In genomic region chr1:50332941-50333594, GRCh38 we compare ENCODE assay signal across 1 cellular context.
A peak's percentile ranks its signal among the peaks of the same experiment; 100 is the strongest.
TF ChIP-seq lines count a peak whose summit lies in the region.

No MANE protein-coding gene starts in this region.

TF ChIP-seq in HepG2, 621 proteins besides CTCF, POLR2A, EP300 and RAD21 (continued from another document and continues in another):
- TF ChIP-seq ZNF232 (CRISPR knock-in tag; IDR thresholded peaks at IDR 0.05; ENCODE audit: borderline replicate concordance) = no peak
- no peak for TF ChIP-seq GZF1 (CRISPR knock-in tag; IDR thresholded peaks at IDR 0.05)
- peak; percentile 35; the same call in 1 of the 2 replicates for TF ChIP-seq ZGPAT (CRISPR knock-in tag; IDR thresholded peaks at IDR 0.05)
- no peak for TF ChIP-seq MAZ (IDR thresholded peaks at IDR 0.05; ENCODE audit: borderline replicate concordance, low read depth, low read length)
- TF ChIP-seq MAZ (CRISPR knock-in tag; IDR thresholded peaks at IDR 0.05; ENCODE audit: low read depth) = no peak
- no peak for TF ChIP-seq KLF15 (CRISPR knock-in tag; IDR thresholded peaks at IDR 0.05; ENCODE audit: borderline replicate concordance)
- no peak for TF ChIP-seq REXO4 (CRISPR knock-in tag; IDR thresholded peaks at IDR 0.05; ENCODE audit: borderline replicate concordance)
- TF ChIP-seq ZNF326 (CRISPR knock-in tag; IDR thresholded peaks at IDR 0.05; ENCODE audit: borderline replicate concordance) = no peak
- TF ChIP-seq IRF9 (CRISPR knock-in tag; IDR thresholded peaks at IDR 0.05; ENCODE audit: borderline replicate concordance) = no peak
- TF ChIP-seq ZNF660 (CRISPR knock-in tag; IDR thresholded peaks at IDR 0.05; ENCODE audit: borderline replicate concordance, low read depth) = no peak
- TF ChIP-seq YEATS2 (CRISPR knock-in tag; IDR thresholded peaks at IDR 0.05; ENCODE audit: borderline replicate concordance) = no peak
- no peak for TF ChIP-seq ZFYVE20 (CRISPR knock-in tag; IDR thresholded peaks at IDR 0.05; ENCODE audit: borderline replicate concordance, low read depth)
- no peak for TF ChIP-seq NPAS2 (CRISPR knock-in tag; IDR thresholded peaks at IDR 0.05; ENCODE audit: borderline replicate concordance)
- no peak for TF ChIP-seq MLLT10 (CRISPR knock-in tag; IDR thresholded peaks at IDR 0.05)
- no peak for TF ChIP-seq CREM (IDR thresholded peaks at IDR 0.05)
- no peak for TF ChIP-seq CREM (CRISPR knock-in tag; IDR thresholded peaks at IDR 0.05)
- TF ChIP-seq HMG20A (CRISPR knock-in tag; IDR thresholded peaks at IDR 0.05; ENCODE audit: borderline replicate concordance) = no peak
- TF ChIP-seq SRY (CRISPR knock-in tag; IDR thresholded peaks at IDR 0.05) = 0 out of 2 replicates have a peak, but pooled peaks have one; percentile 28
- no peak for TF ChIP-seq HBP1 (CRISPR knock-in tag; IDR thresholded peaks at IDR 0.05; ENCODE audit: low read depth)
- TF ChIP-seq ZBTB7A (CRISPR knock-in tag; IDR thresholded peaks at IDR 0.05) = no peak; the same call in 1 of the 2 replicates
- TF ChIP-seq NFIB (CRISPR knock-in tag; IDR thresholded peaks at IDR 0.05; ENCODE audit: borderline replicate concordance) = no peak
- no peak for TF ChIP-seq KAT2B (IDR thresholded peaks at IDR 0.05; ENCODE audit: borderline replicate concordance, low read depth, low read length)
- no peak for TF ChIP-seq PAF1 (CRISPR knock-in tag; IDR thresholded peaks at IDR 0.05)
- TF ChIP-seq ATF5 (CRISPR knock-in tag; IDR thresholded peaks at IDR 0.05; ENCODE audit: low read depth) = no peak
- no peak for TF ChIP-seq CC2D1A (CRISPR knock-in tag; IDR thresholded peaks at IDR 0.05)
- TF ChIP-seq HOXD1 (CRISPR knock-in tag; IDR thresholded peaks at IDR 0.05) = no peak
- TF ChIP-seq ZNF850 (CRISPR knock-in tag; conservative IDR thresholded peaks at IDR 0.05) = no peak
- TF ChIP-seq MTERF4 (CRISPR knock-in tag; IDR thresholded peaks at IDR 0.05) = no peak
- no peak for TF ChIP-seq SMARCC2 (IDR thresholded peaks at IDR 0.05)
- no peak for TF ChIP-seq ZNF549 (CRISPR knock-in tag; IDR thresholded peaks at IDR 0.05)
- TF ChIP-seq ZBTB21 (CRISPR knock-in tag; IDR thresholded peaks at IDR 0.05) = no peak
- TF ChIP-seq ZNF598 (CRISPR knock-in tag; IDR thresholded peaks at IDR 0.05; ENCODE audit: borderline replicate concordance) = no peak
- no peak for TF ChIP-seq ARNTL (CRISPR knock-in tag; IDR thresholded peaks at IDR 0.05)
- no peak for TF ChIP-seq ATF2 (CRISPR knock-in tag; IDR thresholded peaks at IDR 0.05)
- no peak for TF ChIP-seq ARNT (IDR thresholded peaks at IDR 0.05)
- no peak for TF ChIP-seq ZNF230 (CRISPR knock-in tag; IDR thresholded peaks at IDR 0.05)
- no peak for TF ChIP-seq EEA1 (CRISPR knock-in tag; IDR thresholded peaks at IDR 0.05; ENCODE audit: borderline replicate concordance)
- no peak for TF ChIP-seq SIX4 (CRISPR knock-in tag; IDR thresholded peaks at IDR 0.05)
- TF ChIP-seq CENPT (CRISPR knock-in tag; IDR thresholded peaks at IDR 0.05; ENCODE audit: low read depth) = no peak
- TF ChIP-seq ZFP41 (CRISPR knock-in tag; IDR thresholded peaks at IDR 0.05; ENCODE audit: borderline replicate concordance) = no peak
- TF ChIP-seq KAT8 (CRISPR knock-in tag; IDR thresholded peaks at IDR 0.05) = no peak
- TF ChIP-seq ZNF431 (CRISPR knock-in tag; IDR thresholded peaks at IDR 0.05; ENCODE audit: borderline replicate concordance, low read depth) = no peak
- no peak for TF ChIP-seq ZNF260 (CRISPR knock-in tag; IDR thresholded peaks at IDR 0.05; ENCODE audit: borderline replicate concordance, low read depth)
- TF ChIP-seq ZNF17 (CRISPR knock-in tag; IDR thresholded peaks at IDR 0.05) = no peak
- TF ChIP-seq SNAPC4 (CRISPR knock-in tag; IDR thresholded peaks at IDR 0.05) = no peak
- no peak for TF ChIP-seq KDM6A (CRISPR knock-in tag; IDR thresholded peaks at IDR 0.05; ENCODE audit: low read depth)
- no peak for TF ChIP-seq PCBP2 (optimal IDR thresholded peaks at IDR 0.05; ENCODE audit: low read depth, low read length, poor library complexity, severe bottlenecking)
- TF ChIP-seq UBTF (CRISPR knock-in tag; IDR thresholded peaks at IDR 0.05) = peak; percentile 53; the same call in 1 of the 2 replicates
- no peak for TF ChIP-seq HOXA7 (CRISPR knock-in tag; IDR thresholded peaks at IDR 0.05)
- TF ChIP-seq KDM5B (CRISPR knock-in tag; IDR thresholded peaks at IDR 0.05; ENCODE audit: borderline replicate concordance) = peak; percentile 24; the same call in 1 of the 2 replicates
- no peak for TF ChIP-seq ZNF136 (CRISPR knock-in tag; IDR thresholded peaks at IDR 0.05; ENCODE audit: low read depth)
- TF ChIP-seq ZNF816 (CRISPR knock-in tag; IDR thresholded peaks at IDR 0.05; ENCODE audit: borderline replicate concordance) = no peak
- TF ChIP-seq PPARG (CRISPR knock-in tag; conservative IDR thresholded peaks at IDR 0.05) = no peak
- no peak for TF ChIP-seq MAX (IDR thresholded peaks at IDR 0.05)
- no peak for TF ChIP-seq ATRX (CRISPR knock-in tag; IDR thresholded peaks at IDR 0.05; ENCODE audit: borderline replicate concordance)
- no peak for TF ChIP-seq TCF7 (IDR thresholded peaks at IDR 0.05; ENCODE audit: low read depth)
- TF ChIP-seq HES4 (CRISPR knock-in tag; IDR thresholded peaks at IDR 0.05; ENCODE audit: borderline replicate concordance) = no peak
- no peak for TF ChIP-seq RARA (CRISPR knock-in tag; IDR thresholded peaks at IDR 0.05)
- no peak for TF ChIP-seq ZNF441 (CRISPR knock-in tag; IDR thresholded peaks at IDR 0.05; ENCODE audit: borderline replicate concordance)
- TF ChIP-seq ZMYM2 (CRISPR knock-in tag; IDR thresholded peaks at IDR 0.05) = no peak
- TF ChIP-seq EHMT2 (IDR thresholded peaks at IDR 0.05; ENCODE audit: borderline replicate concordance, low read depth, low read length) = no peak
- TF ChIP-seq BRF2 (CRISPR knock-in tag; IDR thresholded peaks at IDR 0.05) = no peak
